Comparison of ENCODE assay signal across 8 cellular contexts in the genomic region with DNA sequence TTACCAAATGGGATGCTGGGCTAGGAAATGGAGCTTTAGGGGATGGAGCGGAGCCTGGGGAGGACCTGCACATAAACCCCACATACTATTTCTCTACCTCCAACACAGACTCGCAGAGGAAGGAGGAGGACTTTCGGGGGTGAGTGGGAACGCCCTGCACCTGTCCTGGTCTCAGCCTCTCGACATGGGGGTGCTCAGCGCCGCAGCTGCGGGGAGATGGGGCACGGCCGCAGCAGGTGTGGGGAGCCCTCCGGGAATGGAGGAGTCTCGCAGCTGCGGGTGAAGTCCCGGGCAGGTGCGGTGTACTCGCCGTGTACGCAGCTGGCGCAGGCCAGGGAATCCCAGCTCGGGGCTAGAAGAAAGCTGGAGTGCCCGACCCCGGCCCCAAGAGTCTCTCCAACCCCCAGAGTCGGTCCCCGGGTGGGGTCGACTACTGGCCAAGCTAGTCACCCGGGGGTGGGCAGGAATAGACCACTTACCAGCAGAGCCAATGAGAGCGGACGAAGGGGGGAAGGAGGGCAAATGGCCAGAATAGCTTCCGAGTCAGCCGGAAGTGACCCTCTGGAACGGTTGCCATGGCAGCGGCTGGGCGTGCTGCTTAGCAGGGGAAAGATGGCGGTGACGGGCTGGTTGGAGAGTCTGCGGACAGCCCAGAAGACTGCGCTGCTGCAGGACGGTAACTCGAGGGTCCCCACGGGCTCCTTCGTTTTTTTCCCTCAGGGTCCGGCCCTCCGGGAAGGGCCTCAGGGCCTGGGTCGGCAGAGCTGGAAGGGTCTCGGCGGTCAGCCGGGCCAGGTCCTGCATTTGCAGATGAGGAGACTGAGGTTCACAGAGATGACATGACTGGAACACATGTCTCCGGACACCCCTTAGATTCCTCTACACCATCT. TPM values are rescaled to one million over a fixed set of nuclear protein-coding genes. Genes with fewer than 3 reads are reported as not detected.
DNase-seq lines count a peak whose midpoint lies in the region; ATAC-seq and TF ChIP-seq lines count a peak whose summit lies in the region.

A gene (plus strand): TSS at position 597 of the 890 bp plus-strand sequence. CDS start 16 bp downstream, at position 613.
A gene (minus strand): TSS at position 533 of the 890 bp plus-strand sequence. CDS start 897 bp downstream, outside the sequence.

- no peaks in the 10 kb centered on the region for H3K27me3 ChIP-seq in prostate gland (replicated peaks; ENCODE audit: insufficient read depth)

- peak; percentile 83 for DNase-seq in NCI-H1694 (lab: John Stamatoyannopoulos, UW)
- DNase-seq in T-helper 2 cell, result peak; percentile 56 to 91 (median 79)
- DNase-seq in anterior cingulate cortex (lab: John Stamatoyannopoulos, UW), result peak; percentile 51 to 97 (median 90)
- DNase-seq in left ventricle myocardium superior, result peak; percentile 99
- peak; percentile 94 for DNase-seq in prostate gland (ENCODE audit: low spot score)

- intact Hi-C loops in left ventricle myocardium superior (cut with micrococcal nuclease), result no loop called here
- intact Hi-C loops in prostate gland (cut with DNase I), result no loop called here

- TF ChIP-seq POLR2A in GM15510 (IDR thresholded peaks at IDR 0.05; ENCODE audit: borderline replicate concordance, extremely low read depth, insufficient read length) (peak; percentile 66), prostate gland (IDR thresholded peaks at IDR 0.05) (no peak)

- ATAC-seq in HG02870 (IDR thresholded peaks at IDR 0.05; ENCODE audit: unreplicated experiment), result peak; percentile 95
- peak; percentile 98 for ATAC-seq in left ventricle myocardium superior

- no peaks in the 10 kb centered on the region for H3K36me3 ChIP-seq in prostate gland
- no peaks in the 10 kb centered on the region for H3K36me3 ChIP-seq in urinary bladder (ENCODE audit: insufficient read depth)

- no peak for TF ChIP-seq CTCF in prostate gland (IDR thresholded peaks at IDR 0.05)

- peaks cover 8% of the 10 kb centered on the region for H3K4me1 ChIP-seq in prostate gland (replicated peaks)
- no peaks in the 10 kb centered on the region for H3K4me1 ChIP-seq in urinary bladder (ENCODE audit: insufficient read depth)

- H3K4me3 ChIP-seq in prostate gland (peak within 1 kb of the TSS; percentile 75 to 84), urinary bladder (ENCODE audit: low read depth, low read length) (peak within 1 kb of the TSS; percentile 83)

- H3K27ac ChIP-seq in prostate gland, result peak within 1 kb of the TSS; percentile 32 to 33
- no peak within 1 kb of the TSS for H3K27ac ChIP-seq in urinary bladder (ENCODE audit: low read depth)

- no peaks in the 10 kb centered on the region for H3K9me3 ChIP-seq in prostate gland

- WGBS in prostate gland, result under 1% methylated on average over 46 of the region's 48 CpGs
- WGBS in urinary bladder, result under 1% methylated on average over 48 of the region's 48 CpGs

RNA-seq across cellular contexts. Expression of the first gene that starts in this region (rescaled TPM):
- 21.9 TPM for total RNA-seq in left ventricle myocardium superior
- 10 to 100 TPM; 23.9 to 66.1 TPM for total RNA-seq in prostate gland
- 13.9 TPM for total RNA-seq in urinary bladder
- polyA plus RNA-seq in urinary bladder, result 21.9 TPM

RNA-seq across cellular contexts. Expression of the second gene that starts in this region (rescaled TPM):
- total RNA-seq in left ventricle myocardium superior (20.1 TPM), prostate gland (10 to 100 TPM; 23.2 to 44.7 TPM), urinary bladder (10.4 TPM)
- 27.6 TPM for polyA plus RNA-seq in urinary bladder
